Comparison of ENCODE assay signal across 32 cellular contexts in genomic region chr13:92735909-92736308, GRCh38.
"Had no signal": no experiment of that assay in that cellular context is flagged by ENCODE, and none has a peak within 500 bp of the region (broad histone marks: within the 10 kb centered on the region; RNA-seq: fewer than 3 reads in every experiment).

No MANE protein-coding gene starts in this region.

- H3K4me3 ChIP-seq: MG63 had no signal

- H3K9me3 ChIP-seq: MG63 had no signal

- H3K36me3 ChIP-seq: MG63 had no signal

- DNase-seq: Karpas-422, Kasumi-1, MG63, MM.1S, MV-4-11, NCI-H1048, NCI-H1092, NCI-H1092 treated with DMSO at 0.1 percent for 48 hours, NCI-H1105, NCI-H1105 treated with DMSO at 0.1 percent for 48 hours, NCI-H1417 treated with DMSO at 0.1 percent for 48 hours, NCI-H1436, NCI-H1436 treated with DMSO at 0.1 percent for 48 hours, NCI-H146, NCI-H1694, NCI-H1694 treated with DMSO at 0.1 percent for 48 hours, NCI-H187, NCI-H187 treated with DMSO at 0.1 percent for 48 hours, NCI-H1930, NCI-H2029, NCI-H2029 treated with DMSO at 0.1 percent for 48 hours, NCI-H2081, NCI-H2081 treated with DMSO at 0.1 percent for 48 hours, NCI-H2107, NCI-H2171, NCI-H2227 treated with DMSO at 0.1 percent for 48 hours, NCI-H226, NCI-H345, NCI-H446, NCI-H446 treated with DMSO at 0.1 percent for 48 hours, NCI-H510A, NCI-H510A treated with DMSO at 0.1 percent for 48 hours had no signal
